Comparison of ENCODE assay signal across 26 cellular contexts in genomic region chr22:49345896-49346295, GRCh38.
DNase-seq lines count a peak whose midpoint lies in the region; ATAC-seq and TF ChIP-seq lines count a peak whose summit lies in the region.
"Had no signal": no experiment of that assay in that cellular context is flagged by ENCODE, and none has a peak within 500 bp of the region (broad histone marks: within the 10 kb centered on the region; RNA-seq: fewer than 3 reads in every experiment).

No MANE protein-coding gene starts in this region.

- H3K36me3 ChIP-seq in neural cell (ENCODE audit: insufficient read depth, low read length) (no peaks in the 10 kb centered on the region), suprapubic skin (no peaks in the 10 kb centered on the region), GM23338 (ENCODE audit: insufficient read depth) (peaks cover 4% of the 10 kb centered on the region; the same call in 1 of the 2 replicates)
- H3K36me3 ChIP-seq: BLaER1 treated with 17β-estradiol and CSF1 and Interleukin-3, amounts not matched to agents 10 nM and 100 nM had no signal

- H3K27ac ChIP-seq in neural cell (ENCODE audit: low read length) (no peak overlapping the region), suprapubic skin (no peak overlapping the region), GM23338 (ENCODE audit: low read depth) (no peak overlapping the region)
- H3K27ac ChIP-seq: A549; BLaER1 treated with 17β-estradiol and CSF1 and Interleukin-3, amounts not matched to agents 10 nM and 100 nM; RWPE1 had no signal

- no peaks in the 10 kb centered on the region for H3K4me1 ChIP-seq in suprapubic skin
- no peaks in the 10 kb centered on the region for H3K4me1 ChIP-seq in GM23338 (ENCODE audit: insufficient read depth)
- H3K4me1 ChIP-seq: A549 had no signal

- TF ChIP-seq EP300 in neural cell (conservative IDR thresholded peaks at IDR 0.05; ENCODE audit: poor library complexity, severe bottlenecking) (no peak), suprapubic skin (IDR thresholded peaks at IDR 0.05) (no peak)

- 84% methylated on average over 17 of the region's 17 CpGs for WGBS in suprapubic skin

- peaks cover 2% of the 10 kb centered on the region for H3K4me1 Mint-ChIP-seq in chondrocyte (ENCODE audit: low read depth)
- H3K4me1 Mint-ChIP-seq in GM23338 = peaks cover 9% of the 10 kb centered on the region; the same call in 2 of the 3 replicates
- H3K4me1 Mint-ChIP-seq: IgD-negative memory B cell had no signal

- H3K27me3 ChIP-seq in neural cell (ENCODE audit: insufficient read depth, low read depth, low read length) (no peaks in the 10 kb centered on the region), suprapubic skin (peaks cover 58% of the 10 kb centered on the region), GM23338 (ENCODE audit: insufficient read depth) (no peaks in the 10 kb centered on the region)

- no peaks in the 10 kb centered on the region for H3K36me3 Mint-ChIP-seq in chondrocyte (ENCODE audit: low read depth)
- H3K36me3 Mint-ChIP-seq in GM23338 (ENCODE audit: low read depth) = no peaks in the 10 kb centered on the region; the same call in 2 of the 3 replicates
- H3K36me3 Mint-ChIP-seq: IgD-negative memory B cell had no signal

- H3K9me3 Mint-ChIP-seq in chondrocyte (ENCODE audit: low read depth) = peaks cover 6% of the 10 kb centered on the region
- H3K9me3 Mint-ChIP-seq in GM23338 = no peaks in the 10 kb centered on the region
- H3K9me3 Mint-ChIP-seq: CD4-positive, alpha-beta T cell had no signal

- H3K9me2 ChIP-seq in neural cell (ENCODE audit: insufficient read depth, low read length) (no peaks in the 10 kb centered on the region), GM23338 (ENCODE audit: insufficient read depth) (no peaks in the 10 kb centered on the region)

- H3K79me2 ChIP-seq in neural cell (replicated peaks; ENCODE audit: insufficient read depth, low read length) = no peaks in the 10 kb centered on the region
- H3K79me2 ChIP-seq in GM23338 (replicated peaks; ENCODE audit: insufficient read depth) = no peaks in the 10 kb centered on the region

- H3K4me2 ChIP-seq in neural cell (ENCODE audit: low read length) = no peak overlapping the region
- H3K4me2 ChIP-seq in GM23338 = no peak overlapping the region
- H3K4me2 ChIP-seq: A549; BLaER1 treated with 17β-estradiol and CSF1 and Interleukin-3, amounts not matched to agents 10 nM and 100 nM had no signal

- H3K4me3 Mint-ChIP-seq in chondrocyte (ENCODE audit: unreplicated experiment) (no peak overlapping the region), GM23338 (no peak overlapping the region)
- H3K4me3 Mint-ChIP-seq: CD4-positive, alpha-beta T cell; IgD-negative memory B cell had no signal

- H3K9me3 ChIP-seq in neural cell (ENCODE audit: low read length) (peaks cover 4% of the 10 kb centered on the region), suprapubic skin (no peaks in the 10 kb centered on the region)
- H3K9me3 ChIP-seq: A549 had no signal

- TF ChIP-seq CTCF in chondrocyte (IDR thresholded peaks at IDR 0.05) (no peak), neural cell (IDR thresholded peaks at IDR 0.05; ENCODE audit: poor library complexity, severe bottlenecking) (no peak), suprapubic skin (IDR thresholded peaks at IDR 0.05) (no peak), GM23338 (conservative IDR thresholded peaks at IDR 0.05; ENCODE audit: low read depth in 2 of 2) (no peak)

- ATAC-seq in GM23338 = no peak
- ATAC-seq: A549, GM12878, HCT116 had no signal

- H3K4me3 ChIP-seq in neural cell (ENCODE audit: low read length) (no peak overlapping the region), suprapubic skin (no peak overlapping the region), GM23338 (no peak overlapping the region)
- H3K4me3 ChIP-seq: A549; BLaER1 treated with 17β-estradiol and CSF1 and Interleukin-3, amounts not matched to agents 10 nM and 100 nM; GM12878 had no signal

- DNase-seq in RPMI8226 = peak; percentile 58
- peak; percentile 43 for DNase-seq in chondrocyte (ENCODE audit: low spot score)
- DNase-seq in suprapubic skin (ENCODE audit: low spot score in 2 of 2) = peak; percentile 18 to 59
- DNase-seq in DMS53 (lab: John Stamatoyannopoulos, UW) = no peak
- no peak for DNase-seq in GM23338 (ENCODE audit: low spot score)
- DNase-seq in iPS-NIHi11 (ENCODE audit: low spot score) = no peak
- DNase-seq: AML-193; CD4-positive, alpha-beta T cell; DMS79; EL; GDM1; Karpas-422; NCI-H1092; NCI-H1417 treated with DMSO at 0.1 percent for 48 hours; NCI-H1694 treated with DMSO at 0.1 percent for 48 hours; NCI-H2081; NCI-H2227 treated with DMSO at 0.1 percent for 48 hours; NCI-H526 treated with DMSO at 0.1 percent for 48 hours; SHP77 had no signal

- TF ChIP-seq POLR2A in suprapubic skin (IDR thresholded peaks at IDR 0.05) = no peak

- no peak overlapping the region for H3K9ac ChIP-seq in neural cell (ENCODE audit: low read length)
- H3K9ac ChIP-seq: BLaER1 treated with 17β-estradiol and CSF1 and Interleukin-3, amounts not matched to agents 10 nM and 100 nM had no signal

- TF ChIP-seq RAD21 in neural cell (conservative IDR thresholded peaks at IDR 0.05) = no peak

- H3F3A ChIP-seq in neural cell (ENCODE audit: insufficient read depth, low read length, poor library complexity, severe bottlenecking) (no peaks in the 10 kb centered on the region), GM23338 (replicated peaks; ENCODE audit: low read depth) (no peaks in the 10 kb centered on the region)

- H4K20me1 ChIP-seq in neural cell (ENCODE audit: insufficient read depth) (no peaks in the 10 kb centered on the region), GM23338 (replicated peaks; ENCODE audit: insufficient read depth) (no peaks in the 10 kb centered on the region)
- H4K20me1 ChIP-seq: BLaER1 treated with 17β-estradiol and CSF1 and Interleukin-3, amounts not matched to agents 10 nM and 100 nM had no signal

- no peak overlapping the region for H3K27ac Mint-ChIP-seq in chondrocyte (ENCODE audit: unreplicated experiment)
- H3K27ac Mint-ChIP-seq in GM23338 = no peak overlapping the region
- H3K27ac Mint-ChIP-seq: CD4-positive, alpha-beta T cell; IgD-negative memory B cell had no signal

- H2AFZ ChIP-seq in neural cell (ENCODE audit: low read depth, low read length) = peak overlapping the region; percentile 8
- H2AFZ ChIP-seq in GM23338 = no peak overlapping the region

- H3K27me3 Mint-ChIP-seq in chondrocyte (ENCODE audit: low read depth) = peaks cover 8% of the 10 kb centered on the region
- peaks cover 17% of the 10 kb centered on the region for H3K27me3 Mint-ChIP-seq in GM23338 (ENCODE audit: insufficient read depth, low read depth, poor library complexity)

TF ChIP-seq in neural cell, 6 proteins besides CTCF, POLR2A, EP300 and RAD21 (continues in another document):
- no peak for TF ChIP-seq MXI1 (conservative IDR thresholded peaks at IDR 0.05; ENCODE audit: poor library complexity, severe bottlenecking)
- TF ChIP-seq REST (IDR thresholded peaks at IDR 0.05; ENCODE audit: borderline replicate concordance) = no peak

TF ChIP-seq in GM23338, 12 proteins besides CTCF, POLR2A, EP300 and RAD21 (continues in another document):
- TF ChIP-seq ZNF331 (CRISPR knock-in tag; IDR thresholded peaks at IDR 0.05; ENCODE audit: low read depth) (no peak), NANOG (IDR thresholded peaks at IDR 0.05; ENCODE audit: borderline replicate concordance) (no peak), REST (IDR thresholded peaks at IDR 0.05; ENCODE audit: unreplicated experiment) (no peak), ETS1 (IDR thresholded peaks at IDR 0.05) (no peak), EZH2 (IDR thresholded peaks at IDR 0.05; ENCODE audit: low read depth, unreplicated experiment) (no peak), EZH2phosphoT487 (IDR thresholded peaks at IDR 0.05; ENCODE audit: unreplicated experiment) (no peak)

Comparison
In these comparisons a context has a peak if more than half of its experiments do, and no peak if none do; other contexts are left out.
1. DNase-seq: peak in RPMI8226 (single experiment), chondrocyte (single experiment) and suprapubic skin (2 of 2); none in DMS53 (single experiment), GM23338 (single experiment) and iPS-NIHi11 (single experiment).